In genomic region chr10:60896715-60897114, GRCh38 we compare ENCODE assay signal across 27 cellular contexts. TPM values are rescaled to one million over a fixed set of nuclear protein-coding genes. Genes with fewer than 3 reads are reported as not detected.
A peak's percentile ranks its signal among the peaks of the same experiment; 100 is the strongest.
DNase-seq lines count a peak whose midpoint lies in the region; ATAC-seq, FAIRE-seq and TF ChIP-seq lines count a peak whose summit lies in the region.
"Had no signal": no experiment of that assay in that cellular context is flagged by ENCODE, and none has a peak within 500 bp of the region (broad histone marks: within the 10 kb centered on the region; RNA-seq: fewer than 3 reads in every experiment).

No MANE protein-coding gene starts in this region.

- DNase-seq in D721Med (ENCODE audit: insufficient read length, low spot score) = no peak
- DNase-seq in astrocyte (ENCODE audit: low read depth) = peak; percentile 46
- DNase-seq in fibroblast of pulmonary artery (ENCODE audit: low read depth) = peak; percentile 49
- no peak for DNase-seq in sigmoid colon
- no peak for DNase-seq in stimulated activated naive CD4-positive, alpha-beta T cell (lab: John Stamatoyannopoulos, UW)
- no peak for DNase-seq in DMS53 (lab: John Stamatoyannopoulos, UW)
- DNase-seq in left lobe of liver (ENCODE audit: low spot score) = no peak
- DNase-seq: activated CD4-positive, alpha-beta T cell treated with anti-CD3 and anti-CD28 coated beads for 48 hours; activated T-cell treated with anti-CD3 and anti-CD28 coated beads, Interleukin-2, amount 50 U/mL, for 24 hours; amniotic stem cell; COR-L47; DND-41; foreskin fibroblast; hypothalamus; Kasumi-1; NCI-H524 treated with DMSO at 0.1 percent for 48 hours; small intestine; stimulated activated CD4-positive, alpha-beta T cell treated with anti-CD3 and anti-CD28 coated beads, Interleukin-2, amount 100 ng/mL, for 24 hours; substantia nigra had no signal

- no peaks in the 10 kb centered on the region for H3K27me3 Mint-ChIP-seq in astrocyte (ENCODE audit: low read depth, unreplicated experiment)

- H3K9ac ChIP-seq in astrocyte (ENCODE audit: low read length) = no peak overlapping the region
- H3K9ac ChIP-seq: BLaER1 had no signal

- H3K27me3 ChIP-seq in astrocyte (ENCODE audit: insufficient read depth, low read length) = no peaks in the 10 kb centered on the region
- H3K27me3 ChIP-seq in sigmoid colon = no peaks in the 10 kb centered on the region
- H3K27me3 ChIP-seq: BLaER1, SJSA1 had no signal

- TF ChIP-seq EP300 in sigmoid colon (IDR thresholded peaks at IDR 0.05) = no peak

- ATAC-seq in left lobe of liver = no peak
- ATAC-seq in HG03196 (IDR thresholded peaks at IDR 0.05; ENCODE audit: unreplicated experiment) = no peak

- H3K27ac ChIP-seq in astrocyte (ENCODE audit: low read depth, low read length) = peak overlapping the region; percentile 27
- H3K27ac ChIP-seq in sigmoid colon = peak overlapping the region in 3 of 4 donors; percentile 56 to 71 (median 64)
- H3K27ac ChIP-seq: BLaER1 had no signal

- no peak for TF ChIP-seq CTCF in D721Med (IDR thresholded peaks at IDR 0.05; ENCODE audit: insufficient read depth, missing control alignments)
- TF ChIP-seq CTCF in astrocyte (IDR thresholded peaks at IDR 0.05; ENCODE audit: insufficient read depth, low read depth, low read length) = no peak
- TF ChIP-seq CTCF in fibroblast of pulmonary artery (IDR thresholded peaks at IDR 0.05; ENCODE audit: low read length, missing control alignments) = no peak
- TF ChIP-seq CTCF in sigmoid colon (IDR thresholded peaks at IDR 0.05) = no peak

- FAIRE-seq in D721Med (lab: Jason Lieb, UNC) (peak; percentile 68), astrocyte (lab: Jason Lieb, UNC) (no peak)
- FAIRE-seq: endothelial cell of umbilical vein, RCC 7860, small intestine had no signal

- H3K4me3 Mint-ChIP-seq in astrocyte (ENCODE audit: unreplicated experiment) = no peak overlapping the region
- H3K4me3 Mint-ChIP-seq: activated T-cell treated with anti-CD3 and anti-CD28 coated beads, Interleukin-2, amount 50 U/mL, for 24 hours; neural crest cell had no signal

- H3K4me3 ChIP-seq in astrocyte (ENCODE audit: insufficient read depth, low read depth, low read length) (no peak overlapping the region), fibroblast of pulmonary artery (replicated peaks; ENCODE audit: low read depth, low read length) (no peak overlapping the region), sigmoid colon (no peak overlapping the region)
- H3K4me3 ChIP-seq: BLaER1, SJSA1 had no signal

- 75 to 87% methylated on average over 3 of the region's 3 CpGs for WGBS in sigmoid colon, 2 donors

- no peaks in the 10 kb centered on the region for H3K79me2 ChIP-seq in astrocyte (ENCODE audit: insufficient read depth, low read length)

- intact Hi-C loops in sigmoid colon (cut with DNase I) = no loop called here

- no peaks in the 10 kb centered on the region for H4K20me1 ChIP-seq in astrocyte (ENCODE audit: insufficient read depth, low read length)
- H4K20me1 ChIP-seq: BLaER1 had no signal

- peaks cover 13% of the 10 kb centered on the region for H3K4me1 ChIP-seq in astrocyte (ENCODE audit: insufficient read depth, low read length)
- H3K4me1 ChIP-seq in sigmoid colon = peaks cover 0 to 61% (median 49%) of the 10 kb centered on the region in 4 donors

- no peak overlapping the region for H2AFZ ChIP-seq in astrocyte (ENCODE audit: low read depth, low read length)

- TF ChIP-seq POLR2A in sigmoid colon (IDR thresholded peaks at IDR 0.05) = no peak

- H3K4me2 ChIP-seq in astrocyte (ENCODE audit: low read length) = peak overlapping the region; percentile 17
- H3K4me2 ChIP-seq: BLaER1 had no signal

- H3K27ac Mint-ChIP-seq in astrocyte (ENCODE audit: unreplicated experiment) = no peak overlapping the region
- H3K27ac Mint-ChIP-seq: activated T-cell treated with anti-CD3 and anti-CD28 coated beads, Interleukin-2, amount 50 U/mL, for 24 hours had no signal

- H3K9me3 ChIP-seq in astrocyte (ENCODE audit: insufficient read depth, low read depth, low read length) (no peaks in the 10 kb centered on the region), sigmoid colon (no peaks in the 10 kb centered on the region)
- H3K9me3 ChIP-seq: SJSA1 had no signal

- H3K36me3 ChIP-seq in astrocyte (ENCODE audit: insufficient read depth, low read length) = peaks cover 4% of the 10 kb centered on the region
- H3K36me3 ChIP-seq in sigmoid colon = no peaks in the 10 kb centered on the region
- H3K36me3 ChIP-seq: SJSA1 had no signal

- peaks cover 19% of the 10 kb centered on the region for H3K36me3 Mint-ChIP-seq in astrocyte (ENCODE audit: low read depth, unreplicated experiment)

- peaks cover 20% of the 10 kb centered on the region for H3K4me1 Mint-ChIP-seq in astrocyte (ENCODE audit: low read depth, unreplicated experiment)

- H3K9me3 Mint-ChIP-seq in astrocyte (ENCODE audit: unreplicated experiment) = peaks cover 2% of the 10 kb centered on the region
- H3K9me3 Mint-ChIP-seq: activated T-cell treated with anti-CD3 and anti-CD28 coated beads, Interleukin-2, amount 50 U/mL, for 24 hours; neural crest cell had no signal

RNA-seq across cellular contexts. Expression of gene RHOBTB1, which starts 47.3 kb away (rescaled TPM):
- total RNA-seq in astrocyte = 43.0 and 46.5 TPM in 2 replicates
- total RNA-seq in sigmoid colon = 10 to 100 TPM in 3 of 4 donors, 1 to 10 TPM in 1; 8.6 to 25.5 (median 14.3) TPM
- 1 to 10 TPM; 3.3 to 6.0 (median 4.9) TPM for polyA plus RNA-seq in sigmoid colon
- total RNA-seq in left lobe of liver = 3.6 TPM
- total RNA-seq: activated CD8-positive, alpha-beta memory T cell treated with anti-CD3 and anti-CD28 coated beads for 36 hours; T-helper 1 cell treated with Interleukin-12 subunit alpha and Interleukin-12 subunit beta and Interleukin-4 antibody, amounts not matched to agents 30 ng/mL and 1 ng/mL, for 36 hours had no signal

Comparison
In these comparisons a context has a peak if more than half of its experiments do, and no peak if none do; other contexts are left out.
1. DNase-seq: peak in astrocyte (single experiment) and fibroblast of pulmonary artery (single experiment); none in D721Med (single experiment), sigmoid colon (single experiment), stimulated activated naive CD4-positive, alpha-beta T cell (0 of 6), DMS53 (single experiment) and left lobe of liver (single experiment).